Comparison of ENCODE assay signal across 12 cellular contexts in genomic region chr11:3860360-3860759, GRCh38. TPM values are rescaled to one million over a fixed set of nuclear protein-coding genes. Genes with fewer than 3 reads are reported as not detected.
DNase-seq lines count a peak whose midpoint lies in the region; ATAC-seq and TF ChIP-seq lines count a peak whose summit lies in the region.
"Had no signal": no experiment of that assay in that cellular context is flagged by ENCODE, and none has a peak within 500 bp of the region (broad histone marks: within the 10 kb centered on the region; RNA-seq: fewer than 3 reads in every experiment).

No MANE protein-coding gene starts in this region.

- peaks cover 70% of the 10 kb centered on the region for H3K4me1 Mint-ChIP-seq in activated CD4-positive, alpha-beta memory T cell treated with anti-CD3 and anti-CD28 coated beads for 36 hours (ENCODE audit: low read depth)

- peak overlapping the region; percentile 22 for H3K27ac ChIP-seq in suprapubic skin
- H3K27ac ChIP-seq: prostate gland had no signal

- intact Hi-C loops in activated CD4-positive, alpha-beta memory T cell treated with anti-CD3 and anti-CD28 coated beads for 36 hours (cut with micrococcal nuclease) = loop anchor here (1.0 to 2.0 kb wide), 2 partner anchors 18 to 45 kb away; no protein-coding TSS in a partner anchor

- H3K27ac Mint-ChIP-seq in activated CD4-positive, alpha-beta memory T cell treated with anti-CD3 and anti-CD28 coated beads for 36 hours = peak overlapping the region; percentile 90

- no peak for ATAC-seq in GM19455 (IDR thresholded peaks at IDR 0.05; ENCODE audit: unreplicated experiment)
- no peak for ATAC-seq in GM21423 (IDR thresholded peaks at IDR 0.05; ENCODE audit: unreplicated experiment)

- H3K27me3 Mint-ChIP-seq in activated CD4-positive, alpha-beta memory T cell treated with anti-CD3 and anti-CD28 coated beads for 36 hours = no peaks in the 10 kb centered on the region

- peak; percentile 50 for DNase-seq in activated T-cell treated with anti-CD3 and anti-CD28 coated beads for 24 hours (ENCODE audit: low read depth)
- no peak for DNase-seq in activated T-cell treated with anti-CD3 and anti-CD28 coated beads, Interleukin-2, amount 50 U/mL, for 1 hour
- peak; percentile 69 for DNase-seq in activated CD4-positive, alpha-beta memory T cell treated with anti-CD3 and anti-CD28 coated beads for 36 hours
- peak; percentile 20 for DNase-seq in effector CD8-positive, alpha-beta T cell (lab: John Stamatoyannopoulos, UW)
- no peak for DNase-seq in suprapubic skin (ENCODE audit: low spot score in 2 of 2)
- no peak for DNase-seq in RKO (ENCODE audit: low spot score)
- DNase-seq: mesendoderm, MV-4-11, NCI-H446 treated with DMSO at 0.1 percent for 48 hours had no signal

- H3K9me3 ChIP-seq in suprapubic skin = no peaks in the 10 kb centered on the region
- H3K9me3 ChIP-seq: prostate gland had no signal

- H3K27me3 ChIP-seq in suprapubic skin = no peaks in the 10 kb centered on the region

- H3K4me1 ChIP-seq in suprapubic skin = peaks cover 71% of the 10 kb centered on the region

- no peak for TF ChIP-seq POLR2A in suprapubic skin (IDR thresholded peaks at IDR 0.05)

- no peaks in the 10 kb centered on the region for H3K9me3 Mint-ChIP-seq in activated CD4-positive, alpha-beta memory T cell treated with anti-CD3 and anti-CD28 coated beads for 36 hours

- peaks cover 6% of the 10 kb centered on the region for H3K36me3 Mint-ChIP-seq in activated CD4-positive, alpha-beta memory T cell treated with anti-CD3 and anti-CD28 coated beads for 36 hours

- peak overlapping the region; percentile 66 for H3K4me3 Mint-ChIP-seq in activated CD4-positive, alpha-beta memory T cell treated with anti-CD3 and anti-CD28 coated beads for 36 hours

- no peak for TF ChIP-seq EP300 in suprapubic skin (IDR thresholded peaks at IDR 0.05)

- POLR2A ChIA-PET in activated CD4-positive, alpha-beta memory T cell treated with anti-CD3 and anti-CD28 coated beads for 36 hours (lab: Charles Lee) = interaction anchor here (0.7 to 1.1 kb wide), 3 partner anchors 19 to 196 kb away, joined by 3 read pairs; partner anchors contain the start of gene RHOG

- WGBS in suprapubic skin = 86% methylated on average over 2 of the region's 2 CpGs

- no peak for TF ChIP-seq CTCF in suprapubic skin (IDR thresholded peaks at IDR 0.05)

- CTCF ChIA-PET in activated CD4-positive, alpha-beta memory T cell treated with anti-CD3 and anti-CD28 coated beads for 36 hours (lab: Charles Lee) = interaction anchor here (1.0 to 5.1 kb wide), 5 partner anchors 11 to 212 kb away, joined by 3 to 25 read pairs (median 4); no protein-coding TSS in a partner anchor

- H3K36me3 ChIP-seq in suprapubic skin = no peaks in the 10 kb centered on the region
- H3K36me3 ChIP-seq: prostate gland had no signal

- no peak overlapping the region for H3K4me3 ChIP-seq in suprapubic skin
- H3K4me3 ChIP-seq: prostate gland had no signal

RNA-seq across cellular contexts. Expression of gene STIM1, which starts 4.9 kb away (rescaled TPM):
- 10 to 100 TPM; 55.9 to 61.1 TPM for total RNA-seq in activated CD4-positive, alpha-beta memory T cell treated with anti-CD3 and anti-CD28 coated beads for 36 hours
- total RNA-seq in suprapubic skin = 10 to 100 TPM; 58.4 to 70.2 (median 60.9) TPM

RNA-seq across cellular contexts. Expression of gene RHOG, which starts 19.6 kb away (rescaled TPM):
- 100 to 1,000 TPM; 181 to 186 TPM for total RNA-seq in activated CD4-positive, alpha-beta memory T cell treated with anti-CD3 and anti-CD28 coated beads for 36 hours
- 10 to 100 TPM; 36.6 to 47.3 (median 39.3) TPM for total RNA-seq in suprapubic skin

RNA-seq across cellular contexts. Expression of gene PGAP2, which starts 52.0 kb away (rescaled TPM):
- 10 to 100 TPM; 27.4 to 30.2 TPM for total RNA-seq in activated CD4-positive, alpha-beta memory T cell treated with anti-CD3 and anti-CD28 coated beads for 36 hours
- 10 to 100 TPM; 55.4 to 81.2 (median 66.7) TPM for total RNA-seq in suprapubic skin

Comparison
In these comparisons a context has a peak if more than half of its experiments do, and no peak if none do; other contexts are left out.
1. DNase-seq: peak in activated T-cell treated with anti-CD3 and anti-CD28 coated beads for 24 hours (single experiment), activated CD4-positive, alpha-beta memory T cell treated with anti-CD3 and anti-CD28 coated beads for 36 hours (single experiment) and effector CD8-positive, alpha-beta T cell (single experiment); none in activated T-cell treated with anti-CD3 and anti-CD28 coated beads, Interleukin-2, amount 50 U/mL, for 1 hour (single experiment), suprapubic skin (0 of 2) and RKO (single experiment).